Comparison of ENCODE assay signal across 8 cellular contexts in the genomic region with DNA sequence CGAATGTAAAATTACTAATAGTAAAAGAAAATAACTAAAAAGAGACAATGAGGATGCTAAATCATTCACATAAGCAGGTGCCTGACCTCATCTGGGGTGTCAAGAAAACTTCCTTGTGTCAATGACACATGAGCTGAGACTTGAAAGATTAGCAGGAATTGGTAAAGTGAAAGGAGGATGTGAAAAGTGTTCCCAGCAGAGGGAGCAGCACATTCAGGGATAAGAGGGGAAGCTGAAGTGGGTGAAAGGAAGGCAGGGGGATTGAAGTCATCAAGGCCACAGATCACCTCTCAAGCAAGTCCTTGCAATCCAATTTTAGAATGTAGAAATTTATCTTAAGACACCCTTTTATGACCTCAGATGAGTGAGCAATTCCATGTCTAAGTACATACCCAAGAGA.
DNase-seq lines count a peak whose midpoint lies in the region; ATAC-seq, FAIRE-seq and TF ChIP-seq lines count a peak whose summit lies in the region.

No MANE protein-coding gene starts in this region.

- peaks cover 22% of the 10 kb centered on the region for H3F3A ChIP-seq in smooth muscle cell (ENCODE audit: low read depth)

- H3K27ac ChIP-seq in A549 (no peak overlapping the region), HCT116 (ENCODE audit: low read depth, low read length) (no peak overlapping the region), smooth muscle cell (ENCODE audit: low read depth) (peak overlapping the region; percentile 93)

- H3K36me3 ChIP-seq in HCT116 (ENCODE audit: control insufficient read depth in 1 of 2, insufficient read depth in 2 of 2, low read length in 2 of 2) (no peaks in the 10 kb centered on the region), smooth muscle cell (ENCODE audit: low read depth) (no peaks in the 10 kb centered on the region)

- no peak for FAIRE-seq in A549 (lab: Jason Lieb, UNC)

- no TSS peak for BruUV-seq in HCT116 (replicated peaks; lab: Mats Ljungman, UMichigan)

- H3K4me3 ChIP-seq in A549, result no peak overlapping the region
- H3K4me3 ChIP-seq in HCT116 (replicated peaks in 1 of 2; ENCODE audit: low read depth in 1 of 2, low read length in 2 of 2), result no peak overlapping the region
- H3K4me3 ChIP-seq in smooth muscle cell, result no peak overlapping the region

- peak; percentile 47 for TF ChIP-seq CTCF in A549 (IDR thresholded peaks at IDR 0.05)
- peak; percentile 51 to 76 (median 54) for TF ChIP-seq CTCF in HCT116 (IDR thresholded peaks at IDR 0.05 in 2 of 3, conservative IDR thresholded peaks at IDR 0.05 in 1 of 3; ENCODE audit: borderline replicate concordance in 1 of 3, insufficient read depth in 1 of 3, low read depth in 2 of 3, low read length in 2 of 3)
- TF ChIP-seq CTCF in smooth muscle cell (IDR thresholded peaks at IDR 0.05; ENCODE audit: borderline replicate concordance, insufficient read depth, poor library complexity, severe bottlenecking), result peak; percentile 54

- no peaks in the 10 kb centered on the region for H3K79me2 ChIP-seq in HCT116 (ENCODE audit: insufficient read depth, low read length)
- H3K79me2 ChIP-seq in smooth muscle cell (ENCODE audit: low read depth), result no peaks in the 10 kb centered on the region

- ATAC-seq in A549, result peak in 1 of 2 experiments; percentile 58; a peak in 3 of 6 replicates
- peak; percentile 74 for ATAC-seq in HCT116
- no peak for ATAC-seq in HG03521 (IDR thresholded peaks at IDR 0.05; ENCODE audit: unreplicated experiment)
- ATAC-seq in HG02588 (IDR thresholded peaks at IDR 0.05; ENCODE audit: unreplicated experiment), result no peak

- 63% methylated on average over 1 of the region's 1 CpG for WGBS in A549 (ENCODE audit: missing lambda C conversion rate)
- WGBS in smooth muscle cell (ENCODE audit: low lambda C conversion rate), result 31% methylated on average over 1 of the region's 1 CpG

- H4K20me1 ChIP-seq in HCT116 (ENCODE audit: insufficient read depth) (no peaks in the 10 kb centered on the region), smooth muscle cell (ENCODE audit: low read depth) (no peaks in the 10 kb centered on the region)

- no peak for TF ChIP-seq EP300 in A549 (IDR thresholded peaks at IDR 0.05)

- intact Hi-C loops in HCT116 (cut with micrococcal nuclease), result loop anchor here (1.0 to 10.0 kb wide), 3 partner anchors 86 to 388 kb away; no protein-coding TSS in a partner anchor

- TF ChIP-seq RAD21 in A549 (conservative IDR thresholded peaks at IDR 0.05 in 1 of 2, IDR thresholded peaks at IDR 0.05 in 1 of 2), result peak; percentile 56 to 62; a peak in 4 of 5 replicates
- TF ChIP-seq RAD21 in HCT116 (IDR thresholded peaks at IDR 0.05; ENCODE audit: low read depth), result peak; percentile 84

- H2AFZ ChIP-seq in HCT116 (ENCODE audit: low read depth, low read length, poor library complexity, severe bottlenecking) (no peak overlapping the region), smooth muscle cell (ENCODE audit: low read depth) (peak overlapping the region; percentile 17)

- no peaks in the 10 kb centered on the region for H3K27me3 ChIP-seq in HCT116 (ENCODE audit: insufficient read depth, low read length)
- no peaks in the 10 kb centered on the region for H3K27me3 ChIP-seq in smooth muscle cell (ENCODE audit: low read depth)

- no peak overlapping the region for H3K9ac ChIP-seq in HCT116 (ENCODE audit: low read length)
- peak overlapping the region; percentile 64 for H3K9ac ChIP-seq in smooth muscle cell (ENCODE audit: low read depth)

- POLR2A ChIA-PET in A549 (lab: Yijun Ruan, JAX) (interaction anchor here (1.3 kb wide), 1 partner anchor 86 kb away, joined by 3 read pairs; no protein-coding TSS in a partner anchor), HCT116 (lab: Charles Lee) (no interaction called here)

- H3K9me3 ChIP-seq in A549 (no peaks in the 10 kb centered on the region), HCT116 (ENCODE audit: control insufficient read depth in 1 of 2, insufficient read depth in 1 of 2, low read depth in 1 of 2, low read length in 2 of 2) (no peaks in the 10 kb centered on the region), smooth muscle cell (replicated peaks; ENCODE audit: low read depth) (no peaks in the 10 kb centered on the region)

- TF ChIP-seq POLR2A in A549 (IDR thresholded peaks at IDR 0.05; ENCODE audit: low read length) (no peak), HCT116 (IDR thresholded peaks at IDR 0.05; ENCODE audit: borderline replicate concordance, extremely low read depth, insufficient read depth, insufficient read length) (no peak)

- no peak overlapping the region for H3K4me2 ChIP-seq in A549
- no peak overlapping the region for H3K4me2 ChIP-seq in HCT116 (ENCODE audit: low read length)
- H3K4me2 ChIP-seq in smooth muscle cell, result no peak overlapping the region

- DNase-seq in A549 (ENCODE audit: low read depth in 1 of 2, low spot score in 1 of 2), result peak in 1 of 2 experiments; percentile 53
- peak; percentile 38 for DNase-seq in HCT116 (ENCODE audit: low read depth, low spot score)
- peak; percentile 60 for DNase-seq in SK-N-DZ (ENCODE audit: low spot score)
- peak; percentile 4 for DNase-seq in glomerular visceral epithelial cell (ENCODE audit: extremely low spot score)
- DNase-seq in smooth muscle cell (lab: John Stamatoyannopoulos, UW; ENCODE audit: unreplicated experiment), result no peak
- DNase-seq in SHP77 treated with DMSO at 0.1 percent for 48 hours (lab: John Stamatoyannopoulos, UW), result no peak

- H3K4me1 ChIP-seq in A549 (peaks cover 22% of the 10 kb centered on the region), HCT116 (ENCODE audit: control insufficient read depth in 1 of 2, insufficient read depth in 2 of 2, low read length in 2 of 2) (no peaks in the 10 kb centered on the region), smooth muscle cell (ENCODE audit: low read depth) (peaks cover 20% of the 10 kb centered on the region)

- no peaks in the 10 kb centered on the region for H3K9me2 ChIP-seq in HCT116 (ENCODE audit: insufficient read depth)

- CTCF ChIA-PET in A549 (lab: Yijun Ruan, JAX), result interaction anchor here (0.8 to 5.5 kb wide), 16 partner anchors 9 to 218 kb away, joined by 3 to 39 read pairs (median 4); no protein-coding TSS in a partner anchor
- CTCF ChIA-PET in HCT116 (lab: Charles Lee), result interaction anchor here (1.1 to 4.6 kb wide), 9 partner anchors 10 to 385 kb away, joined by 3 to 105 read pairs (median 6); no protein-coding TSS in a partner anchor

- RAD21 ChIA-PET in HCT116 (lab: Charles Lee; ENCODE audit: low non-redundant PET in 1 of 2, low total read pairs in 2 of 2, uncharacterized antibody in 2 of 2, unreplicated experiment in 2 of 2), result interaction anchor here (0.7 to 1.5 kb wide), 3 partner anchors 86 to 87 kb away, joined by 3 to 16 read pairs (median 12); no protein-coding TSS in a partner anchor

TF ChIP-seq in A549, 52 proteins besides CTCF, POLR2A, EP300 and RAD21:
- peak; percentile 53 for TF ChIP-seq SMC3 (IDR thresholded peaks at IDR 0.05)
- no peak for TF ChIP-seq RFX5 (IDR thresholded peaks at IDR 0.05)

TF ChIP-seq in HCT116, 20 proteins besides CTCF, POLR2A, EP300 and RAD21:
- no peak for TF ChIP-seq POLR2AphosphoS5 (IDR thresholded peaks at IDR 0.05; ENCODE audit: low read depth, low read length)
- no peak for TF ChIP-seq ZNF274 (IDR thresholded peaks at IDR 0.05; ENCODE audit: low read depth, low read length)
- TF ChIP-seq, protein P1, sequence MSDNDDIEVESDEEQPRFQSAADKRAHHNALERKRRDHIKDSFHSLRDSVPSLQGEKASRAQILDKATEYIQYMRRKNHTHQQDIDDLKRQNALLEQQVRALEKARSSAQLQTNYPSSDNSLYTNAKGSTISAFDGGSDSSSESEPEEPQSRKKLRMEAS (IDR thresholded peaks at IDR 0.05), result no peak
- no peak for TF ChIP-seq FOSL1 (IDR thresholded peaks at IDR 0.05; ENCODE audit: low read depth)
- no peak for TF ChIP-seq ELF1 (IDR thresholded peaks at IDR 0.05; ENCODE audit: borderline replicate concordance, low read depth)
- TF ChIP-seq EZH2phosphoT487 (IDR thresholded peaks at IDR 0.05; ENCODE audit: borderline replicate concordance), result no peak
- no peak for TF ChIP-seq ZFX (IDR thresholded peaks at IDR 0.05)
- TF ChIP-seq JUND (IDR thresholded peaks at IDR 0.05), result no peak
- no peak for TF ChIP-seq TCF7L2 (IDR thresholded peaks at IDR 0.05; ENCODE audit: borderline replicate concordance, extremely low read depth, insufficient read depth, insufficient read length)
- no peak for TF ChIP-seq EZH2 (IDR thresholded peaks at IDR 0.05)
- no peak for TF ChIP-seq CBX3 (IDR thresholded peaks at IDR 0.05; ENCODE audit: low read depth)
- TF ChIP-seq SRF (IDR thresholded peaks at IDR 0.05; ENCODE audit: low read depth), result no peak
- no peak for TF ChIP-seq ZBTB33 (IDR thresholded peaks at IDR 0.05; ENCODE audit: extremely low read depth, insufficient replicate concordance, low read length)
TF ChIP-seq in HCT116: peak in this region for 0.

Comparison
In these comparisons a context has a peak if more than half of its experiments do, and no peak if none do; other contexts are left out.
1. DNase-seq: peak in HCT116 (single experiment), SK-N-DZ (single experiment) and glomerular visceral epithelial cell (single experiment); none in smooth muscle cell (single experiment) and SHP77 treated with DMSO at 0.1 percent for 48 hours (single experiment).
2. Of the 6 proteins assayed by ChIP-seq in both A549 and HCT116: peak only in A549: none; only in HCT116: none; in both: CTCF and RAD21; in neither: 4.
3. Peak in every context shown above with its lines, with median percentiles within 50 percentile points of each other: CTCF ChIP-seq.